Comparison of ENCODE assay signal across 8 cellular contexts in genomic region chr11:65817815-65818680, GRCh38. TPM values are rescaled to one million over a fixed set of nuclear protein-coding genes. Genes with fewer than 3 reads are reported as not detected.
DNase-seq lines count a peak whose midpoint lies in the region; ATAC-seq and TF ChIP-seq lines count a peak whose summit lies in the region.

No MANE protein-coding gene starts in this region.

- H3K36me3 ChIP-seq in KMS-11 (ENCODE audit: insufficient read depth) = no peaks in the 10 kb centered on the region
- H3K36me3 ChIP-seq in Panc1 (ENCODE audit: control insufficient read depth, insufficient read depth, low read length) = no peaks in the 10 kb centered on the region
- H3K36me3 ChIP-seq in fibroblast of lung (ENCODE audit: control insufficient read depth, insufficient read depth, low read length) = no peaks in the 10 kb centered on the region

- H3K4me1 ChIP-seq in KMS-11 (ENCODE audit: low read depth, poor library complexity, severe bottlenecking) (peaks cover 17% of the 10 kb centered on the region), Panc1 (ENCODE audit: control insufficient read depth, insufficient read depth, low read length) (0 out of 2 replicates have a peak, but pooled peaks cover 3% of the 10 kb centered on the region), fibroblast of lung (ENCODE audit: control insufficient read depth, extremely low read depth, insufficient read depth, low read length) (no peaks in the 10 kb centered on the region)

- ATAC-seq in GM21576 (IDR thresholded peaks at IDR 0.05; ENCODE audit: unreplicated experiment) = peak; percentile 72
- peak; percentile 96 for ATAC-seq in Panc1
- peak; percentile 87 to 88 for ATAC-seq in naive thymus-derived CD8-positive, alpha-beta T cell
- ATAC-seq in stimulated activated memory B cell treated with anti-CD40 and anti-IgM and Interleukin-4, amounts not matched to agents 10 μg/mL and 1 μg/mL and 100 μg/mL, for 72 hours = peak; percentile 94

- peak overlapping the region; percentile 98 for H2AFZ ChIP-seq in KMS-11 (ENCODE audit: low read depth)
- peak overlapping the region; percentile 67 for H2AFZ ChIP-seq in fibroblast of lung (ENCODE audit: low read length)

- H4K20me1 ChIP-seq in KMS-11 (ENCODE audit: insufficient read depth) = no peaks in the 10 kb centered on the region
- no peaks in the 10 kb centered on the region for H4K20me1 ChIP-seq in fibroblast of lung (ENCODE audit: control insufficient read depth, extremely low read depth, insufficient read depth, low read length)

- peaks cover 9% of the 10 kb centered on the region for H3K27me3 Mint-ChIP-seq in activated T-helper 1 cell treated with anti-CD3 and anti-CD28 coated beads, Interleukin-12 subunit alpha, Interleukin-12 subunit beta, Interleukin-2, Interleukin-4 antibody, amounts not matched to agents 30 ng/mL and 10 ng/mL and 1 ng/mL, durations not matched to agents 14 hours and 24 hours and 36 hours (ENCODE audit: insufficient read depth)
- H3K27me3 Mint-ChIP-seq in naive thymus-derived CD8-positive, alpha-beta T cell = peaks cover 0 to 2% (median 0%) of the 10 kb centered on the region in 5 donors
- H3K27me3 Mint-ChIP-seq in stimulated activated memory B cell treated with anti-CD40 and anti-IgM and Interleukin-4, amounts not matched to agents 10 μg/mL and 1 μg/mL and 100 μg/mL, for 72 hours = no peaks in the 10 kb centered on the region

- H3K27me3 ChIP-seq in KMS-11 (ENCODE audit: insufficient read depth, low read depth) = no peaks in the 10 kb centered on the region
- no peaks in the 10 kb centered on the region for H3K27me3 ChIP-seq in Panc1 (ENCODE audit: control insufficient read depth, insufficient read depth, low read length)
- H3K27me3 ChIP-seq in fibroblast of lung (ENCODE audit: control insufficient read depth, insufficient read depth, low read length) = no peaks in the 10 kb centered on the region

- BruUV-seq in Panc1 (replicated peaks; lab: Mats Ljungman, UMichigan) = no TSS peak

- H3K9ac ChIP-seq in KMS-11 (peak overlapping the region; percentile 71), fibroblast of lung (ENCODE audit: insufficient read depth, low read length) (peak overlapping the region; percentile 60)

- intact Hi-C loops in Panc1 (cut with micrococcal nuclease; ENCODE audit: unreplicated experiment) = loop anchor here (5.0 kb wide), 2 partner anchors 36 to 106 kb away; partner anchors contain the start of genes AP5B1 and KAT5
- intact Hi-C loops in activated T-helper 1 cell treated with anti-CD3 and anti-CD28 coated beads, Interleukin-12 subunit alpha, Interleukin-12 subunit beta, Interleukin-2, Interleukin-4 antibody, amounts not matched to agents 30 ng/mL and 10 ng/mL and 1 ng/mL, durations not matched to agents 14 hours and 24 hours and 36 hours (cut with micrococcal nuclease) = loop anchor here (1.0 to 10.0 kb wide), 9 partner anchors 15 to 241 kb away; partner anchors contain the start of genes AP5B1, EHBP1L1 and SNX32

- peak; percentile 91 for TF ChIP-seq CTCF in KMS-11 (conservative IDR thresholded peaks at IDR 0.05; ENCODE audit: low read depth, low read length)
- peak; percentile 100 for TF ChIP-seq CTCF in Panc1 (IDR thresholded peaks at IDR 0.05)
- TF ChIP-seq CTCF in fibroblast of lung (conservative IDR thresholded peaks at IDR 0.05 in 1 of 2, IDR thresholded peaks at IDR 0.05 in 1 of 2; ENCODE audit: low read depth in 1 of 2, low read length in 2 of 2) = peak; percentile 78 to 92

- H3K27ac ChIP-seq in KMS-11 (peak overlapping the region; percentile 65), Panc1 (ENCODE audit: low read length) (peak overlapping the region; percentile 80), fibroblast of lung (ENCODE audit: insufficient read depth, low read length) (peak overlapping the region; percentile 9)

- H3K4me3 Mint-ChIP-seq in activated T-helper 1 cell treated with anti-CD3 and anti-CD28 coated beads, Interleukin-12 subunit alpha, Interleukin-12 subunit beta, Interleukin-2, Interleukin-4 antibody, amounts not matched to agents 30 ng/mL and 10 ng/mL and 1 ng/mL, durations not matched to agents 14 hours and 24 hours and 36 hours = peak overlapping the region; percentile 82
- peak overlapping the region; percentile 70 to 86 (median 82) for H3K4me3 Mint-ChIP-seq in naive thymus-derived CD8-positive, alpha-beta T cell
- peak overlapping the region; percentile 76 for H3K4me3 Mint-ChIP-seq in stimulated activated memory B cell treated with anti-CD40 and anti-IgM and Interleukin-4, amounts not matched to agents 10 μg/mL and 1 μg/mL and 100 μg/mL, for 72 hours

- no peaks in the 10 kb centered on the region for H3K9me3 Mint-ChIP-seq in activated T-helper 1 cell treated with anti-CD3 and anti-CD28 coated beads, Interleukin-12 subunit alpha, Interleukin-12 subunit beta, Interleukin-2, Interleukin-4 antibody, amounts not matched to agents 30 ng/mL and 10 ng/mL and 1 ng/mL, durations not matched to agents 14 hours and 24 hours and 36 hours
- H3K9me3 Mint-ChIP-seq in naive thymus-derived CD8-positive, alpha-beta T cell = no peaks in the 10 kb centered on the region
- H3K9me3 Mint-ChIP-seq in stimulated activated memory B cell treated with anti-CD40 and anti-IgM and Interleukin-4, amounts not matched to agents 10 μg/mL and 1 μg/mL and 100 μg/mL, for 72 hours = no peaks in the 10 kb centered on the region

- DNase-seq in DMS 273 treated with DMSO at 0.1 percent for 48 hours (lab: John Stamatoyannopoulos, UW) = peak; percentile 38
- DNase-seq in Panc1 (ENCODE audit: low read depth, low spot score) = peak; percentile 42
- DNase-seq in activated T-helper 1 cell treated with anti-CD3 and anti-CD28 coated beads, Interleukin-12 subunit alpha, Interleukin-12 subunit beta, Interleukin-2, Interleukin-4 antibody, amounts not matched to agents 30 ng/mL and 10 ng/mL and 1 ng/mL, durations not matched to agents 14 hours and 24 hours and 36 hours (ENCODE audit: low spot score) = peak; percentile 90
- peak; percentile 73 to 86 for DNase-seq in fibroblast of lung (ENCODE audit: low read depth in 2 of 2)
- peak; percentile 83 to 99 (median 91) for DNase-seq in naive thymus-derived CD8-positive, alpha-beta T cell

- H3K4me1 Mint-ChIP-seq in activated T-helper 1 cell treated with anti-CD3 and anti-CD28 coated beads, Interleukin-12 subunit alpha, Interleukin-12 subunit beta, Interleukin-2, Interleukin-4 antibody, amounts not matched to agents 30 ng/mL and 10 ng/mL and 1 ng/mL, durations not matched to agents 14 hours and 24 hours and 36 hours (ENCODE audit: low read depth) = peaks cover 19% of the 10 kb centered on the region
- H3K4me1 Mint-ChIP-seq in naive thymus-derived CD8-positive, alpha-beta T cell = peaks cover 6 to 16% (median 14%) of the 10 kb centered on the region in 4 donors
- H3K4me1 Mint-ChIP-seq in stimulated activated memory B cell treated with anti-CD40 and anti-IgM and Interleukin-4, amounts not matched to agents 10 μg/mL and 1 μg/mL and 100 μg/mL, for 72 hours = peaks cover 29% of the 10 kb centered on the region

- H3K9me3 ChIP-seq in Panc1 (ENCODE audit: control insufficient read depth, insufficient read depth, low read depth, low read length) (no peaks in the 10 kb centered on the region), fibroblast of lung (ENCODE audit: control insufficient read depth, insufficient read depth, low read depth, low read length) (no peaks in the 10 kb centered on the region)

- H3K36me3 Mint-ChIP-seq in activated T-helper 1 cell treated with anti-CD3 and anti-CD28 coated beads, Interleukin-12 subunit alpha, Interleukin-12 subunit beta, Interleukin-2, Interleukin-4 antibody, amounts not matched to agents 30 ng/mL and 10 ng/mL and 1 ng/mL, durations not matched to agents 14 hours and 24 hours and 36 hours (ENCODE audit: low read depth) = no peaks in the 10 kb centered on the region
- H3K36me3 Mint-ChIP-seq in naive thymus-derived CD8-positive, alpha-beta T cell = peaks cover 0 to 4% (median 0%) of the 10 kb centered on the region in 3 donors
- H3K36me3 Mint-ChIP-seq in stimulated activated memory B cell treated with anti-CD40 and anti-IgM and Interleukin-4, amounts not matched to agents 10 μg/mL and 1 μg/mL and 100 μg/mL, for 72 hours = no peaks in the 10 kb centered on the region

- POLR2A ChIA-PET in Panc1 (lab: Charles Lee) = no interaction called here
- POLR2A ChIA-PET in naive thymus-derived CD8-positive, alpha-beta T cell (lab: Charles Lee) = interaction anchor here (0.7 to 3.4 kb wide), 12 partner anchors 17 to 289 kb away, joined by 3 to 24 read pairs (median 3); partner anchors contain the start of genes AP5B1, CFL1, FIBP and KAT5

- in situ Hi-C loops in Panc1 (cut with HindIII; ENCODE audit: low pct_unique_long_range_greater_than_20kb, low sequenced_read_pairs) = no loop called here

- H3K79me2 ChIP-seq in KMS-11 (ENCODE audit: insufficient read depth, low read depth) = no peaks in the 10 kb centered on the region
- H3K79me2 ChIP-seq in fibroblast of lung (ENCODE audit: control insufficient read depth, insufficient read depth, low read length) = no peaks in the 10 kb centered on the region

- H3K4me3 ChIP-seq in KMS-11 (IDR thresholded peaks at IDR 0.05; ENCODE audit: insufficient read depth, low read depth, low read length) (no peak overlapping the region), Panc1 (ENCODE audit: low read depth in 2 of 2, low read length in 2 of 2) (peak overlapping the region; percentile 64 to 77), fibroblast of lung (replicated peaks in 1 of 4; ENCODE audit: control extremely low read depth in 1 of 4, insufficient read depth in 1 of 4, low read depth in 3 of 4, low read length in 4 of 4) (peak overlapping the region; percentile 52 to 70 (median 66))

- CTCF ChIA-PET in Panc1 (lab: Charles Lee) = interaction anchor here (0.6 to 2.3 kb wide), 10 partner anchors 14 to 180 kb away, joined by 3 to 24 read pairs (median 5); partner anchors contain the start of genes AP5B1, KAT5, MUS81 and SIPA1

- peak overlapping the region; percentile 82 for H3K27ac Mint-ChIP-seq in activated T-helper 1 cell treated with anti-CD3 and anti-CD28 coated beads, Interleukin-12 subunit alpha, Interleukin-12 subunit beta, Interleukin-2, Interleukin-4 antibody, amounts not matched to agents 30 ng/mL and 10 ng/mL and 1 ng/mL, durations not matched to agents 14 hours and 24 hours and 36 hours
- peak overlapping the region; percentile 48 to 91 (median 84) for H3K27ac Mint-ChIP-seq in naive thymus-derived CD8-positive, alpha-beta T cell
- H3K27ac Mint-ChIP-seq in stimulated activated memory B cell treated with anti-CD40 and anti-IgM and Interleukin-4, amounts not matched to agents 10 μg/mL and 1 μg/mL and 100 μg/mL, for 72 hours = peak overlapping the region; percentile 85

- H3K4me2 ChIP-seq in KMS-11 = peak overlapping the region; percentile 66
- H3K4me2 ChIP-seq in fibroblast of lung (ENCODE audit: extremely low read depth, insufficient read depth, low read length) = peak overlapping the region; percentile 89

RNA-seq across cellular contexts. Expression of gene SNX32, which starts 15.7 kb away (rescaled TPM):
- total RNA-seq in Panc1 (2021; ENCODE audit: unreplicated experiment) (not detected), fibroblast of lung (2.3 and 3.1 TPM in 2 replicates)
- polyA plus RNA-seq in Panc1 (2012; ENCODE audit: insufficient read length) = 0.47 TPM
- total RNA-seq in activated T-helper 1 cell treated with anti-CD3 and anti-CD28 coated beads, Interleukin-12 subunit alpha, Interleukin-12 subunit beta, Interleukin-2, Interleukin-4 antibody, amounts not matched to agents 30 ng/mL and 10 ng/mL and 1 ng/mL, durations not matched to agents 14 hours and 24 hours and 36 hours = 1.6 and 1.9 TPM in 2 replicates
- polyA plus RNA-seq in fibroblast of lung = 0.33 and 0.66 TPM in 2 replicates
- 0.36 and 1.2 TPM in 2 replicates for polyA plus RNA-seq in fibroblast of lung (2012)
- 1.5 TPM in 1 of 2 replicates, not detected in the other for polyA minus RNA-seq in fibroblast of lung (ENCODE audit: low replicate concordance)
- 1 to 10 TPM; 2.1 to 2.2 TPM for total RNA-seq in naive thymus-derived CD8-positive, alpha-beta T cell
- 1 to 10 TPM in 1 of 3 donors, under 1 TPM in 2; 0.39 to 1.5 (median 0.40) TPM for polyA plus RNA-seq in naive thymus-derived CD8-positive, alpha-beta T cell

RNA-seq across cellular contexts. Expression of gene OVOL1, which starts 31.2 kb away (rescaled TPM):
- total RNA-seq in Panc1 (2021; ENCODE audit: unreplicated experiment) (0.23 TPM), fibroblast of lung (not detected in 2 replicates)
- not detected for polyA plus RNA-seq in Panc1 (2012; ENCODE audit: insufficient read length)
- total RNA-seq in activated T-helper 1 cell treated with anti-CD3 and anti-CD28 coated beads, Interleukin-12 subunit alpha, Interleukin-12 subunit beta, Interleukin-2, Interleukin-4 antibody, amounts not matched to agents 30 ng/mL and 10 ng/mL and 1 ng/mL, durations not matched to agents 14 hours and 24 hours and 36 hours = 0.10 and 0.36 TPM in 2 replicates
- not detected in 2 replicates for polyA plus RNA-seq in fibroblast of lung
- polyA plus RNA-seq in fibroblast of lung (2012) = not detected in 2 replicates
- not detected in 2 replicates for polyA minus RNA-seq in fibroblast of lung (ENCODE audit: low replicate concordance)
- not detected for total RNA-seq in naive thymus-derived CD8-positive, alpha-beta T cell
- not detected for polyA plus RNA-seq in naive thymus-derived CD8-positive, alpha-beta T cell

RNA-seq across cellular contexts. Expression of gene AP5B1, which starts 37.3 kb away (rescaled TPM):
- 35.0 TPM for total RNA-seq in Panc1 (2021; ENCODE audit: unreplicated experiment)
- polyA plus RNA-seq in Panc1 (2012; ENCODE audit: insufficient read length) = 22.7 TPM
- total RNA-seq in activated T-helper 1 cell treated with anti-CD3 and anti-CD28 coated beads, Interleukin-12 subunit alpha, Interleukin-12 subunit beta, Interleukin-2, Interleukin-4 antibody, amounts not matched to agents 30 ng/mL and 10 ng/mL and 1 ng/mL, durations not matched to agents 14 hours and 24 hours and 36 hours = 17.4 and 19.2 TPM in 2 replicates
- total RNA-seq in fibroblast of lung = 5.1 and 6.3 TPM in 2 replicates
- 1.6 and 2.0 TPM in 2 replicates for polyA plus RNA-seq in fibroblast of lung
- 3.3 and 4.9 TPM in 2 replicates for polyA plus RNA-seq in fibroblast of lung (2012)
- polyA minus RNA-seq in fibroblast of lung (ENCODE audit: low replicate concordance) = 4.3 and 5.7 TPM in 2 replicates
- total RNA-seq in naive thymus-derived CD8-positive, alpha-beta T cell = 10 to 100 TPM; 25.5 to 25.8 TPM
- 10 to 100 TPM in 2 of 3 donors, 1 to 10 TPM in 1; 8.6 to 15.2 (median 10.2) TPM for polyA plus RNA-seq in naive thymus-derived CD8-positive, alpha-beta T cell

RNA-seq across cellular contexts. Expression of gene CFL1, which starts 39.9 kb away (rescaled TPM):
- total RNA-seq in Panc1 (2021; ENCODE audit: unreplicated experiment) (1,911 TPM), fibroblast of lung (486 and 680 TPM in 2 replicates)
- 2,777 TPM for polyA plus RNA-seq in Panc1 (2012; ENCODE audit: insufficient read length)
- 1,020 and 1,061 TPM in 2 replicates for total RNA-seq in activated T-helper 1 cell treated with anti-CD3 and anti-CD28 coated beads, Interleukin-12 subunit alpha, Interleukin-12 subunit beta, Interleukin-2, Interleukin-4 antibody, amounts not matched to agents 30 ng/mL and 10 ng/mL and 1 ng/mL, durations not matched to agents 14 hours and 24 hours and 36 hours
- 1,603 and 2,451 TPM in 2 replicates for polyA plus RNA-seq in fibroblast of lung
- polyA plus RNA-seq in fibroblast of lung (2012) = 1,587 and 2,309 TPM in 2 replicates
- 2,086 and 2,396 TPM in 2 replicates for polyA minus RNA-seq in fibroblast of lung (ENCODE audit: low replicate concordance)
- total RNA-seq in naive thymus-derived CD8-positive, alpha-beta T cell = 100 to 1,000 TPM; 486 to 532 TPM
- 1,000 to 10,000 TPM; 2,347 to 2,575 (median 2,358) TPM for polyA plus RNA-seq in naive thymus-derived CD8-positive, alpha-beta T cell

RNA-seq across cellular contexts. Expression of gene MUS81, which starts 42.2 kb away (rescaled TPM):
- 140 TPM for total RNA-seq in Panc1 (2021; ENCODE audit: unreplicated experiment)
- 132 TPM for polyA plus RNA-seq in Panc1 (2012; ENCODE audit: insufficient read length)
- 77.7 and 79.6 TPM in 2 replicates for total RNA-seq in activated T-helper 1 cell treated with anti-CD3 and anti-CD28 coated beads, Interleukin-12 subunit alpha, Interleukin-12 subunit beta, Interleukin-2, Interleukin-4 antibody, amounts not matched to agents 30 ng/mL and 10 ng/mL and 1 ng/mL, durations not matched to agents 14 hours and 24 hours and 36 hours
- 38.8 and 56.8 TPM in 2 replicates for total RNA-seq in fibroblast of lung
- polyA plus RNA-seq in fibroblast of lung = 18.7 and 23.6 TPM in 2 replicates
- polyA plus RNA-seq in fibroblast of lung (2012) = 38.4 and 38.7 TPM in 2 replicates
- polyA minus RNA-seq in fibroblast of lung (ENCODE audit: low replicate concordance) = 35.5 and 62.4 TPM in 2 replicates
- 10 to 100 TPM; 91.9 to 97.8 TPM for total RNA-seq in naive thymus-derived CD8-positive, alpha-beta T cell
- polyA plus RNA-seq in naive thymus-derived CD8-positive, alpha-beta T cell = 10 to 100 TPM; 21.7 to 26.5 (median 24.5) TPM

Comparison
In these comparisons a context has a peak if more than half of its experiments do, and no peak if none do; other contexts are left out.
1. DNase-seq: peak in every context shown above with its lines; median percentile 91 in naive thymus-derived CD8-positive, alpha-beta T cell; 90 in activated T-helper 1 cell treated with anti-CD3 and anti-CD28 coated beads, Interleukin-12 subunit alpha, Interleukin-12 subunit beta, Interleukin-2, Interleukin-4 antibody, amounts not matched to agents 30 ng/mL and 10 ng/mL and 1 ng/mL, durations not matched to agents 14 hours and 24 hours and 36 hours; 80 in fibroblast of lung; 42 in Panc1; 38 in DMS 273 treated with DMSO at 0.1 percent for 48 hours.
2. H3K27ac ChIP-seq: peak in every context shown above with its lines; median percentile 80 in Panc1; 65 in KMS-11; 9 in fibroblast of lung.